1 cellular context compared by ENCODE assay signal in genomic region chr4:71540749-71541269, GRCh38.
TF ChIP-seq lines count a peak whose summit lies in the region.

No MANE protein-coding gene starts in this region.

TF ChIP-seq in IMR-90, 13 proteins besides CTCF, POLR2A, EP300 and RAD21 (continued from another document):
- TF ChIP-seq ELK1 (IDR thresholded peaks at IDR 0.05; ENCODE audit: borderline replicate concordance, low read depth, low read length) (no peak), BHLHE40 (IDR thresholded peaks at IDR 0.05; ENCODE audit: low read depth, low read length) (no peak)
TF ChIP-seq in IMR-90: peak in this region for 0.
